8 cellular contexts compared by ENCODE assay signal in genomic region chr19:18208098-18208951, GRCh38. TPM values are rescaled to one million over a fixed set of nuclear protein-coding genes. Genes with fewer than 3 reads are reported as not detected.
DNase-seq lines count a peak whose midpoint lies in the region; ATAC-seq and TF ChIP-seq lines count a peak whose summit lies in the region.

No MANE protein-coding gene starts in this region.

- intact Hi-C loops in natural killer cell (cut with micrococcal nuclease) (loop anchor here (1.0 kb wide), 1 partner anchor 120 kb away; no protein-coding TSS in a partner anchor), colonic mucosa (cut with DNase I) (loop anchor here (5.0 to 10.0 kb wide), 2 partner anchors 44 to 206 kb away; partner anchors contain the start of gene SSBP4)

- H3K4me1 ChIP-seq in colonic mucosa = no peaks in the 10 kb centered on the region

- H3K9me3 Mint-ChIP-seq in natural killer cell = no peaks in the 10 kb centered on the region
- H3K9me3 Mint-ChIP-seq in natural killer cell treated with Interleukin-12 subunit alpha and Interleukin-12 subunit beta and Interleukin-15 and Interleukin-18, amount 100 ng/mL, for 72 hours = no peaks in the 10 kb centered on the region
- no peaks in the 10 kb centered on the region for H3K9me3 Mint-ChIP-seq in nephron

- H3K36me3 Mint-ChIP-seq in natural killer cell (no peaks in the 10 kb centered on the region), T-helper 17 cell (ENCODE audit: low read depth) (no peaks in the 10 kb centered on the region), nephron (ENCODE audit: low read depth) (no peaks in the 10 kb centered on the region)
- H3K36me3 Mint-ChIP-seq in natural killer cell treated with Interleukin-12 subunit alpha and Interleukin-12 subunit beta and Interleukin-15 and Interleukin-18, amount 100 ng/mL, for 72 hours = no peaks in the 10 kb centered on the region

- no peak overlapping the region for H3K9ac ChIP-seq in colonic mucosa (ENCODE audit: low read depth in 2 of 2, low read length in 2 of 2)

- no peak overlapping the region for H3K27ac ChIP-seq in colonic mucosa

- ATAC-seq in natural killer cell = no peak
- no peak for ATAC-seq in natural killer cell treated with Interleukin-12 subunit alpha and Interleukin-12 subunit beta and Interleukin-15 and Interleukin-18, amount 100 ng/mL, for 72 hours
- ATAC-seq in T-helper 17 cell = no peak
- no peak for ATAC-seq in GM18511 (IDR thresholded peaks at IDR 0.05; ENCODE audit: unreplicated experiment)
- ATAC-seq in HG03139 (IDR thresholded peaks at IDR 0.05; ENCODE audit: unreplicated experiment) = no peak

- H3K9me3 ChIP-seq in T-helper 17 cell (ENCODE audit: control insufficient read depth, low read length, poor library complexity, severe bottlenecking) (no peaks in the 10 kb centered on the region), colonic mucosa (no peaks in the 10 kb centered on the region)

- no peaks in the 10 kb centered on the region for H3K27me3 ChIP-seq in colonic mucosa

- H3K4me3 Mint-ChIP-seq in natural killer cell = no peak overlapping the region
- no peak overlapping the region for H3K4me3 Mint-ChIP-seq in natural killer cell treated with Interleukin-12 subunit alpha and Interleukin-12 subunit beta and Interleukin-15 and Interleukin-18, amount 100 ng/mL, for 72 hours
- H3K4me3 Mint-ChIP-seq in T-helper 17 cell = no peak overlapping the region
- peak overlapping the region in 2 of 3 experiments; percentile 55 to 64 for H3K4me3 Mint-ChIP-seq in nephron

- DNase-seq in natural killer cell (peak; percentile 40), T-helper 17 cell (peak; percentile 29 to 61 (median 36)), colonic mucosa (peak; percentile 48), glomerular visceral epithelial cell (ENCODE audit: extremely low spot score) (no peak)
- no peak for DNase-seq in natural killer cell treated with Interleukin-12 subunit alpha and Interleukin-12 subunit beta and Interleukin-15 and Interleukin-18, amount 100 ng/mL, for 72 hours (ENCODE audit: low spot score)

- H3K4me3 ChIP-seq in colonic mucosa = no peak overlapping the region

- peaks cover 11 to 13% of the 10 kb centered on the region in 2 donors for H3K4me1 Mint-ChIP-seq in natural killer cell
- H3K4me1 Mint-ChIP-seq in natural killer cell treated with Interleukin-12 subunit alpha and Interleukin-12 subunit beta and Interleukin-15 and Interleukin-18, amount 100 ng/mL, for 72 hours (ENCODE audit: low read depth in 2 of 2) = peaks cover 5 to 7% of the 10 kb centered on the region in 2 donors
- H3K4me1 Mint-ChIP-seq in T-helper 17 cell = peaks cover 9% of the 10 kb centered on the region
- peaks cover 17% of the 10 kb centered on the region for H3K4me1 Mint-ChIP-seq in nephron

- no peaks in the 10 kb centered on the region for H3K36me3 ChIP-seq in colonic mucosa

- H3K27me3 Mint-ChIP-seq in natural killer cell (ENCODE audit: low read depth in 2 of 2) = peaks cover 4 to 12% of the 10 kb centered on the region in 2 donors
- peaks cover 5 to 12% of the 10 kb centered on the region in 2 donors for H3K27me3 Mint-ChIP-seq in natural killer cell treated with Interleukin-12 subunit alpha and Interleukin-12 subunit beta and Interleukin-15 and Interleukin-18, amount 100 ng/mL, for 72 hours
- peaks cover 23% of the 10 kb centered on the region for H3K27me3 Mint-ChIP-seq in T-helper 17 cell
- H3K27me3 Mint-ChIP-seq in nephron (ENCODE audit: low read depth) = peaks cover 13% of the 10 kb centered on the region

- H3K27ac Mint-ChIP-seq in natural killer cell = no peak overlapping the region
- no peak overlapping the region for H3K27ac Mint-ChIP-seq in natural killer cell treated with Interleukin-12 subunit alpha and Interleukin-12 subunit beta and Interleukin-15 and Interleukin-18, amount 100 ng/mL, for 72 hours
- no peak overlapping the region for H3K27ac Mint-ChIP-seq in T-helper 17 cell
- peak overlapping the region in 1 of 3 experiments; percentile 76 for H3K27ac Mint-ChIP-seq in nephron

- TF ChIP-seq CTCF in natural killer cell (IDR thresholded peaks at IDR 0.05) = peak; percentile 71
- peak; percentile 80 for TF ChIP-seq CTCF in colonic mucosa (IDR thresholded peaks at IDR 0.05)
- TF ChIP-seq CTCF in nephron (IDR thresholded peaks at IDR 0.05; ENCODE audit: unreplicated experiment in 3 of 3) = peak; percentile 43 to 60 (median 56)

RNA-seq across cellular contexts. Expression of gene RAB3A, which starts 4.5 kb away (rescaled TPM):
- total RNA-seq in natural killer cell = 1 to 10 TPM; 5.2 to 7.8 (median 7.6) TPM
- total RNA-seq in natural killer cell treated with Interleukin-12 subunit alpha and Interleukin-12 subunit beta and Interleukin-15 and Interleukin-18, amount 100 ng/mL, for 72 hours = 1 to 10 TPM; 3.9 to 5.1 TPM
- 10 to 100 TPM in 1 of 2 donors, 1 to 10 TPM in 1; 7.4 to 15.3 TPM for total RNA-seq in T-helper 17 cell
- total RNA-seq in colonic mucosa = 1 to 10 TPM; 3.5 to 4.2 TPM

RNA-seq across cellular contexts. Expression of gene MPV17L2, which starts 15.3 kb away (rescaled TPM):
- 1 to 10 TPM; 4.1 to 5.6 (median 4.5) TPM for total RNA-seq in natural killer cell
- 10 to 100 TPM; 17.4 to 34.2 TPM for total RNA-seq in natural killer cell treated with Interleukin-12 subunit alpha and Interleukin-12 subunit beta and Interleukin-15 and Interleukin-18, amount 100 ng/mL, for 72 hours
- total RNA-seq in T-helper 17 cell = 1 to 10 TPM; 3.8 TPM
- 10 to 100 TPM in 1 of 2 donors, 1 to 10 TPM in 1; 8.9 to 21.7 TPM for total RNA-seq in colonic mucosa

RNA-seq across cellular contexts. Expression of gene PDE4C, which starts 17.9 kb away (rescaled TPM):
- total RNA-seq in natural killer cell (not detected), T-helper 17 cell (under 1 TPM in 1 of 2 donors, not detected in 1; 0.31 TPM), colonic mucosa (1 to 10 TPM; 2.1 TPM)
- 1 to 10 TPM in 1 of 2 donors, under 1 TPM in 1; 0.22 to 1.4 TPM for total RNA-seq in natural killer cell treated with Interleukin-12 subunit alpha and Interleukin-12 subunit beta and Interleukin-15 and Interleukin-18, amount 100 ng/mL, for 72 hours

RNA-seq across cellular contexts. Expression of gene IFI30, which starts 34.7 kb away (rescaled TPM):
- 100 to 1,000 TPM in 1 of 3 donors, 10 to 100 TPM in 2; 38.2 to 109 (median 89.5) TPM for total RNA-seq in natural killer cell
- total RNA-seq in natural killer cell treated with Interleukin-12 subunit alpha and Interleukin-12 subunit beta and Interleukin-15 and Interleukin-18, amount 100 ng/mL, for 72 hours = 100 to 1,000 TPM in 1 of 2 donors, 10 to 100 TPM in 1; 76.2 to 139 TPM
- total RNA-seq in T-helper 17 cell = 10 to 100 TPM; 10.1 to 25.8 TPM
- 10 to 100 TPM; 47.1 to 95.2 TPM for total RNA-seq in colonic mucosa

RNA-seq across cellular contexts. Expression of gene PIK3R2, which starts 55.4 kb away (rescaled TPM):
- total RNA-seq in natural killer cell (10 to 100 TPM; 12.3 to 26.4 (median 16.0) TPM), T-helper 17 cell (1 to 10 TPM; 8.6 to 9.1 TPM), colonic mucosa (10 to 100 TPM; 42.9 to 48.2 TPM)
- total RNA-seq in natural killer cell treated with Interleukin-12 subunit alpha and Interleukin-12 subunit beta and Interleukin-15 and Interleukin-18, amount 100 ng/mL, for 72 hours = 10 to 100 TPM; 12.6 to 20.1 TPM

Comparison
In these comparisons a context has a peak if more than half of its experiments do, and no peak if none do; other contexts are left out.
1. DNase-seq: peak in natural killer cell (single experiment), T-helper 17 cell (3 of 3) and colonic mucosa (single experiment); none in natural killer cell treated with Interleukin-12 subunit alpha and Interleukin-12 subunit beta and Interleukin-15 and Interleukin-18, amount 100 ng/mL, for 72 hours (single experiment) and glomerular visceral epithelial cell (single experiment).
2. H3K4me3 Mint-ChIP-seq: peak in nephron (2 of 3); none in natural killer cell (single experiment), natural killer cell treated with Interleukin-12 subunit alpha and Interleukin-12 subunit beta and Interleukin-15 and Interleukin-18, amount 100 ng/mL, for 72 hours (single experiment) and T-helper 17 cell (single experiment).
3. Peak in every context shown above with its lines, with median percentiles within 50 percentile points of each other: CTCF ChIP-seq.